32 cellular contexts compared by ENCODE assay signal in genomic region chr4:8538076-8538702, GRCh38. TPM values are rescaled to one million over a fixed set of nuclear protein-coding genes. Genes with fewer than 3 reads are reported as not detected.
DNase-seq lines count a peak whose midpoint lies in the region; ATAC-seq, FAIRE-seq and TF ChIP-seq lines count a peak whose summit lies in the region.
"Had no signal": no experiment of that assay in that cellular context is flagged by ENCODE, and none has a peak within 500 bp of the region (broad histone marks: within the 10 kb centered on the region; RNA-seq: fewer than 3 reads in every experiment).

No MANE protein-coding gene starts in this region.

- H3K27ac ChIP-seq in RWPE2 (ENCODE audit: poor library complexity, severe bottlenecking), result peak overlapping the region; percentile 55
- H3K27ac ChIP-seq in kidney (ENCODE audit: low read depth in 2 of 2, low read length in 2 of 2), result peak overlapping the region in 1 of 2 donors; percentile 71
- peak overlapping the region; percentile 92 to 99 (median 97) for H3K27ac ChIP-seq in thyroid gland
- H3K27ac ChIP-seq in gastroesophageal sphincter, result no peak overlapping the region
- H3K27ac ChIP-seq: right lobe of liver, upper lobe of right lung had no signal

- in situ Hi-C loops in KBM-7 (cut with MboI; ENCODE audit: low pct_unique_long_range_greater_than_20kb, low sequenced_read_pairs), result no loop called here

- H3K27me3 ChIP-seq in RWPE2 (ENCODE audit: insufficient read depth, poor library complexity, severe bottlenecking) (no peaks in the 10 kb centered on the region), thyroid gland (no peaks in the 10 kb centered on the region), gastroesophageal sphincter (no peaks in the 10 kb centered on the region)
- H3K27me3 ChIP-seq: left lung, right lobe of liver, SJCRH30, upper lobe of right lung had no signal

- H3K27me3 Mint-ChIP-seq in T-helper 1 cell treated with Interleukin-12 subunit alpha and Interleukin-12 subunit beta and Interleukin-4 antibody, amounts not matched to agents 30 μg/mL and 1 μg/mL, for 36 hours (ENCODE audit: low read depth), result no peaks in the 10 kb centered on the region
- H3K27me3 Mint-ChIP-seq: activated naive CD8-positive, alpha-beta T cell treated with anti-CD3 and anti-CD28 coated beads for 36 hours; CD4-positive, alpha-beta T cell had no signal

- peaks cover 35% of the 10 kb centered on the region for H3K4me1 ChIP-seq in RWPE2 (ENCODE audit: insufficient read depth, poor library complexity, severe bottlenecking)
- H3K4me1 ChIP-seq in kidney (ENCODE audit: control insufficient read depth in 1 of 2, insufficient read depth in 1 of 2, low read depth in 1 of 2, low read length in 2 of 2), result peaks cover 15 to 24% of the 10 kb centered on the region in 2 donors
- H3K4me1 ChIP-seq in thyroid gland, result peaks cover 36 to 49% of the 10 kb centered on the region in 2 donors
- peaks cover 0 to 17% (median 0%) of the 10 kb centered on the region in 3 donors for H3K4me1 ChIP-seq in gastroesophageal sphincter

- peaks cover 16% of the 10 kb centered on the region for H3K9me3 Mint-ChIP-seq in T-helper 1 cell treated with Interleukin-12 subunit alpha and Interleukin-12 subunit beta and Interleukin-4 antibody, amounts not matched to agents 30 μg/mL and 1 μg/mL, for 36 hours
- H3K9me3 Mint-ChIP-seq: CD4-positive, alpha-beta T cell had no signal

- DNase-seq in T-helper 1 cell, result no peak
- DNase-seq in RWPE2 (ENCODE audit: low spot score), result peak; percentile 49
- DNase-seq in kidney, result peak; percentile 53
- DNase-seq in thyroid gland, result no peak
- no peak for DNase-seq in KBM-7
- no peak for DNase-seq in H4 (ENCODE audit: low spot score)
- DNase-seq: activated CD4-positive, alpha-beta T cell treated with anti-CD3 and anti-CD28 coated beads for 48 hours; activated CD8-positive, alpha-beta memory T cell treated with anti-CD3 and anti-CD28 coated beads for 24 hours; activated effector memory CD4-positive, alpha-beta T cell treated with Interleukin-2 at 50 U/mL for 16 hours; activated naive CD8-positive, alpha-beta T cell treated with anti-CD3 and anti-CD28 coated beads for 36 hours; activated T-cell treated with anti-CD3 and anti-CD28 coated beads for 4 hours; aorta; CD4-positive, alpha-beta T cell; central memory CD4-positive, alpha-beta T cell; erythroblast; glutamatergic neuron; H9; NCI-H1694; NCI-H446; NCI-H774; SJCRH30; stimulated activated CD4-positive, alpha-beta T cell treated with anti-CD3 and anti-CD28 coated beads, Interleukin-12 subunit alpha, Interleukin-12 subunit beta, amount 100 ng/mL, for 4 hours; stimulated activated CD4-positive, alpha-beta T cell treated with anti-CD3 and anti-CD28 coated beads, Interleukin-2, amount 100 ng/mL, for 48 hours; upper lobe of right lung had no signal

- no peak overlapping the region for H3K4me3 Mint-ChIP-seq in T-helper 1 cell treated with Interleukin-12 subunit alpha and Interleukin-12 subunit beta and Interleukin-4 antibody, amounts not matched to agents 30 μg/mL and 1 μg/mL, for 36 hours
- H3K4me3 Mint-ChIP-seq: activated naive CD8-positive, alpha-beta T cell treated with anti-CD3 and anti-CD28 coated beads for 36 hours; CD4-positive, alpha-beta T cell; H9 had no signal

- peak overlapping the region in 1 of 2 donors; percentile 40 for H3K9ac ChIP-seq in kidney (ENCODE audit: low read length in 2 of 2)

- no peak for FAIRE-seq in kidney (lab: Jason Lieb, UNC)
- FAIRE-seq: HepG2 had no signal

- no peak for TF ChIP-seq CTCF in RWPE2 (IDR thresholded peaks at IDR 0.05; ENCODE audit: poor library complexity, severe bottlenecking)
- no peak for TF ChIP-seq CTCF in kidney (IDR thresholded peaks at IDR 0.05; ENCODE audit: borderline replicate concordance, extremely low read depth, insufficient read depth)
- no peak for TF ChIP-seq CTCF in thyroid gland (IDR thresholded peaks at IDR 0.05)
- TF ChIP-seq CTCF in gastroesophageal sphincter (IDR thresholded peaks at IDR 0.05), result no peak

- peak overlapping the region; percentile 15 for H3K27ac Mint-ChIP-seq in T-helper 1 cell treated with Interleukin-12 subunit alpha and Interleukin-12 subunit beta and Interleukin-4 antibody, amounts not matched to agents 30 μg/mL and 1 μg/mL, for 36 hours
- H3K27ac Mint-ChIP-seq: activated naive CD8-positive, alpha-beta T cell treated with anti-CD3 and anti-CD28 coated beads for 36 hours; CD4-positive, alpha-beta T cell had no signal

- peaks cover 5% of the 10 kb centered on the region for H3K36me3 Mint-ChIP-seq in T-helper 1 cell treated with Interleukin-12 subunit alpha and Interleukin-12 subunit beta and Interleukin-4 antibody, amounts not matched to agents 30 μg/mL and 1 μg/mL, for 36 hours (ENCODE audit: low read depth)
- H3K36me3 Mint-ChIP-seq: activated naive CD8-positive, alpha-beta T cell treated with anti-CD3 and anti-CD28 coated beads for 36 hours had no signal

- TF ChIP-seq POLR2A in thyroid gland (IDR thresholded peaks at IDR 0.05), result no peak
- no peak for TF ChIP-seq POLR2A in gastroesophageal sphincter (IDR thresholded peaks at IDR 0.05)

- H3K9me3 ChIP-seq in RWPE2 (ENCODE audit: severe bottlenecking) (no peaks in the 10 kb centered on the region), kidney (ENCODE audit: control insufficient read depth in 1 of 2, low read length in 2 of 2) (no peaks in the 10 kb centered on the region), thyroid gland (no peaks in the 10 kb centered on the region), gastroesophageal sphincter (no peaks in the 10 kb centered on the region)
- H3K9me3 ChIP-seq: left lung, prostate gland, right lobe of liver, SJCRH30, upper lobe of right lung had no signal

- intact Hi-C loops in kidney (cut with DNase I), result no loop called here
- intact Hi-C loops in thyroid gland (cut with DNase I), result no loop called here

- 95% methylated on average over 12 of the region's 12 CpGs for WGBS in thyroid gland, 2 donors
- WGBS in gastroesophageal sphincter (ENCODE audit: low coverage in 1 of 2), 2 donors, result 80% methylated on average over 1 of the region's 12 CpGs; no CpG with 5 or more reads in 1 of the 2 donors

- TF ChIP-seq EP300 in gastroesophageal sphincter (IDR thresholded peaks at IDR 0.05), result no peak

- H3K4me3 ChIP-seq in RWPE2 (ENCODE audit: severe bottlenecking) (no peak overlapping the region), kidney (ENCODE audit: low read length in 2 of 2) (no peak overlapping the region), thyroid gland (replicated peaks in 1 of 3) (no peak overlapping the region), gastroesophageal sphincter (no peak overlapping the region)
- H3K4me3 ChIP-seq: left lung, prostate gland, right lobe of liver, SJCRH30, upper lobe of right lung had no signal

- ATAC-seq in RWPE2 (ENCODE audit: low read depth) (no peak), gastroesophageal sphincter (no peak)
- ATAC-seq: upper lobe of right lung had no signal

- H3K36me3 ChIP-seq in RWPE2 (ENCODE audit: low read depth) (no peaks in the 10 kb centered on the region), kidney (ENCODE audit: control insufficient read depth in 1 of 2, insufficient read depth in 2 of 2, low read length in 2 of 2) (no peaks in the 10 kb centered on the region), thyroid gland (no peaks in the 10 kb centered on the region), gastroesophageal sphincter (no peaks in the 10 kb centered on the region)
- H3K36me3 ChIP-seq: left lung, prostate gland, right lobe of liver, SJCRH30, upper lobe of right lung had no signal

- peaks cover 7% of the 10 kb centered on the region for H3K4me1 Mint-ChIP-seq in T-helper 1 cell treated with Interleukin-12 subunit alpha and Interleukin-12 subunit beta and Interleukin-4 antibody, amounts not matched to agents 30 μg/mL and 1 μg/mL, for 36 hours (ENCODE audit: low read depth)
- H3K4me1 Mint-ChIP-seq: activated naive CD8-positive, alpha-beta T cell treated with anti-CD3 and anti-CD28 coated beads for 36 hours had no signal

RNA-seq across cellular contexts. Expression of gene GPR78, which starts 42.0 kb away (rescaled TPM):
- total RNA-seq in kidney, result not detected
- not detected for polyA plus RNA-seq in kidney (ENCODE audit: insufficient read depth, low read depth, low replicate concordance)
- total RNA-seq in thyroid gland, result not detected
- total RNA-seq in gastroesophageal sphincter, result not detected
- total RNA-seq in H4 (2014; rRNA removed; shearing (Covaris generic)), result 0.41 TPM in 1 of 2 replicates, not detected in the other
- total RNA-seq: activated naive CD8-positive, alpha-beta T cell treated with anti-CD3 and anti-CD28 coated beads for 36 hours; CD4-positive, alpha-beta T cell; mesenteric fat pad; right lobe of liver; subcutaneous adipose tissue had no signal
- polyA plus RNA-seq: aorta had no signal

RNA-seq across cellular contexts. Expression of gene CPZ, which starts 54.4 kb away (rescaled TPM):
- total RNA-seq in kidney, result 2.6 TPM
- 1.2 TPM for polyA plus RNA-seq in kidney (ENCODE audit: insufficient read depth, low read depth, low replicate concordance)
- total RNA-seq in thyroid gland, result 10 to 100 TPM in 1 of 4 donors, 1 to 10 TPM in 3; 4.1 to 12.9 (median 6.5) TPM
- total RNA-seq in gastroesophageal sphincter, result 1 to 10 TPM in 3 of 4 donors, not detected in 1; 2.3 to 7.5 (median 3.2) TPM
- total RNA-seq in H4 (2014; rRNA removed; shearing (Covaris generic)), result 1.2 and 1.6 TPM in 2 replicates
- total RNA-seq: activated naive CD8-positive, alpha-beta T cell treated with anti-CD3 and anti-CD28 coated beads for 36 hours; CD4-positive, alpha-beta T cell had no signal

Comparison
In these comparisons a context has a peak if more than half of its experiments do, and no peak if none do; other contexts are left out.
1. DNase-seq: peak in RWPE2 (single experiment) and kidney (single experiment); none in T-helper 1 cell (0 of 5), thyroid gland (0 of 2), KBM-7 (single experiment) and H4 (single experiment).
2. H3K27ac ChIP-seq: peak in RWPE2 (single experiment) and thyroid gland (3 of 3); none in gastroesophageal sphincter (0 of 4).